Comparison of ENCODE assay signal across 14 cellular contexts in the genomic region with DNA sequence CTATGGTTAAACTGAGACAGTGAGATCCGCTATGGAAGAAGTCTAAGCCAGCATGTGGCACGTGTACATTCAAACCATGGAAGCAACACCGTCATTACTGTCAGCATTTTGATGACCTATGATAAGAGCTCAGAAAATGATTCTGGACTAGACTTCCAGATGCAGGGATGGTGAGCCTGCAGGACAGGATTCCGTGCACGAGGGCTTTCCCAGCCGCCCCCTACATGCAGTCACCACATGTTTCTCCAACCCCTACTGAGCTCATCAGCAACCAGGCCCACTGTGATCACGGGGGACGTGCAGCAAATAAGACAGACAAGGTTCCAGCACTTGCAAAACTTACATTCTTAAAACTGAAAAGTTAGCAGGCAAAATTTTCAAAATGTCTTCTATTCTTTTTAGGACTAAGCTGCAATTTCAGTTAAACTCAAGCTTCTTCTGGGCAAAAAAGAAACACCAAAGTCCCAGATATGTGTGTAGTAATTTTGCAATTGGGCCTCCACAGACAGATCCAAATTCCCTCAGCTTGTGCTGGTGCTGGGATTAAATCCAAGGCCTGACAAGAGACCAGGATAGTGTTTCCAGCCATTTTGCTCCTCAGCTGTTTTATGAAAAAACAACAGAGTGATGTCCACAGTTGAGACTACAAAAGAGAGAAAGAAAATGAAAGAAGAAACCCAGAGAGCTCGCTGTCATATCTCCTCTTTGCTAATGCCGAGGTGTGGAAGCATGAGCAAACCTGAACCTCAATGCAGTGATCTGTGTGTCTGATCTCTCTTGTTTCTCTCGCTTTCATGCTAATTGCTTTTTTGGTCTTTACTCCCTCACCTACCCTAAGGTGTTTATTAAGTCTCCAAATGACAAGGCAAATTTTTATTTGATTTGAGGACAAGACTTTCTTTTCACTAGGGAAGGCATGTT.
DNase-seq lines count a peak whose midpoint lies in the region; FAIRE-seq and TF ChIP-seq lines count a peak whose summit lies in the region.
"Had no signal": no experiment of that assay in that cellular context is flagged by ENCODE, and none has a peak within 500 bp of the region (broad histone marks: within the 10 kb centered on the region; RNA-seq: fewer than 3 reads in every experiment).

No MANE protein-coding gene starts in this region.

- H3K4me3 ChIP-seq in GM23248 (peak overlapping the region; percentile 2; the same call in 1 of the 2 replicates), keratinocyte (ENCODE audit: control insufficient read depth in 2 of 3, extremely low read depth in 1 of 3, insufficient read depth in 2 of 3, low read depth in 1 of 3, low read length in 3 of 3) (no peak overlapping the region), stomach smooth muscle (ENCODE audit: low read length in 2 of 2) (peak overlapping the region; percentile 9 to 29)
- no peak overlapping the region for H3K4me3 ChIP-seq in CD4-positive, alpha-beta memory T cell (ENCODE audit: low read length in 2 of 2)

- H3K27me3 Mint-ChIP-seq in chondrocyte (ENCODE audit: low read depth), result no peaks in the 10 kb centered on the region
- no peaks in the 10 kb centered on the region for H3K27me3 Mint-ChIP-seq in CD4-positive, alpha-beta memory T cell

- H3K27ac Mint-ChIP-seq in chondrocyte (ENCODE audit: unreplicated experiment), result peak overlapping the region; percentile 97
- peak overlapping the region in 2 of 7 donors; percentile 5 to 18 for H3K27ac Mint-ChIP-seq in CD4-positive, alpha-beta memory T cell
- H3K27ac Mint-ChIP-seq: endodermal cell had no signal

- H3K4me2 ChIP-seq in GM23248 (ENCODE audit: unreplicated experiment) (peak overlapping the region; percentile 43), keratinocyte (ENCODE audit: control insufficient read depth, extremely low read depth, insufficient read depth, low read depth, low read length) (no peak overlapping the region)

- in situ Hi-C loops in GM23248 (cut with MboI), result no loop called here

- peaks cover 86% of the 10 kb centered on the region for H3F3A ChIP-seq in GM23248 (ENCODE audit: insufficient read depth)

- DNase-seq in GM23248 (peak; percentile 57), chondrocyte (ENCODE audit: low spot score) (no peak), keratinocyte (ENCODE audit: low read depth, low spot score) (no peak), NCI-H1092 treated with DMSO at 0.1 percent for 48 hours (lab: John Stamatoyannopoulos, UW) (no peak), HK-2 (ENCODE audit: unreplicated experiment) (no peak), cerebellum (ENCODE audit: low spot score) (no peak)
- DNase-seq in CD4-positive, alpha-beta memory T cell, result no peak
- DNase-seq: activated T-cell treated with anti-CD3 and anti-CD28 coated beads, Interleukin-2, amount 50 U/mL, for 4 hours; amygdala; EL; endodermal cell; hypothalamus had no signal

- H2AFZ ChIP-seq in GM23248 (no peak overlapping the region), keratinocyte (ENCODE audit: control insufficient read depth, low read length) (no peak overlapping the region)

- no peaks in the 10 kb centered on the region for H3K9me1 ChIP-seq in keratinocyte (ENCODE audit: control insufficient read depth, extremely low read depth, insufficient read depth, low read length)

- dilution Hi-C loops in keratinocyte (cut with MboI; ENCODE audit: extremely low pct_ligation_motif_present, low sequenced_read_pairs), result no loop called here

- H3K27ac ChIP-seq in GM23248, result peak overlapping the region; percentile 80
- H3K27ac ChIP-seq in keratinocyte (ENCODE audit: control insufficient read depth, insufficient read depth, low read length), result no peak overlapping the region
- H3K27ac ChIP-seq in stomach smooth muscle (ENCODE audit: low read length), result peak overlapping the region; percentile 89
- no peak overlapping the region for H3K27ac ChIP-seq in CD4-positive, alpha-beta memory T cell (ENCODE audit: low read depth, low read length)
- H3K27ac ChIP-seq: HL-60 had no signal

- FAIRE-seq in keratinocyte (lab: Jason Lieb, UNC), result peak; percentile 51

- TF ChIP-seq CTCF in chondrocyte (IDR thresholded peaks at IDR 0.05), result no peak
- no peak for TF ChIP-seq CTCF in keratinocyte (optimal IDR thresholded peaks at IDR 0.05 in 1 of 3, IDR thresholded peaks at IDR 0.05 in 1 of 3, conservative IDR thresholded peaks at IDR 0.05 in 1 of 3; ENCODE audit: extremely low read depth in 1 of 3, insufficient read depth in 2 of 3, low read length in 3 of 3)

- H3K27me3 ChIP-seq in GM23248 (replicated peaks; ENCODE audit: insufficient read depth), result no peaks in the 10 kb centered on the region
- no peaks in the 10 kb centered on the region for H3K27me3 ChIP-seq in keratinocyte (ENCODE audit: control insufficient read depth, extremely low read depth, insufficient read depth, low read length)
- H3K27me3 ChIP-seq in stomach smooth muscle (ENCODE audit: control insufficient read depth in 1 of 2, insufficient read depth in 2 of 2, low read length in 2 of 2), result no peaks in the 10 kb centered on the region
- H3K27me3 ChIP-seq in CD4-positive, alpha-beta memory T cell (ENCODE audit: insufficient read depth, low read length), result no peaks in the 10 kb centered on the region

- peaks cover 30% of the 10 kb centered on the region for H3K36me3 Mint-ChIP-seq in chondrocyte (ENCODE audit: low read depth)
- peaks cover 30 to 33% of the 10 kb centered on the region in 2 donors for H3K36me3 Mint-ChIP-seq in CD4-positive, alpha-beta memory T cell

- CTCF ChIA-PET in CD4-positive, alpha-beta memory T cell (lab: Charles Lee; ENCODE audit: partially characterized antibody), result interaction anchor here (0.7 to 2.4 kb wide), 5 partner anchors 11 to 165 kb away, joined by 3 to 13 read pairs (median 5); no protein-coding TSS in a partner anchor

- 45 to 56% methylated on average over 11 of the region's 11 CpGs for whole genome bisulfite sequencing in GM23248 (ENCODE audit: low coverage in 1 of 2, low lambda C conversion rate in 2 of 2, missing lambda C conversion rate in 2 of 2), 2 experiments

- intact Hi-C loops in CD4-positive, alpha-beta memory T cell (cut with micrococcal nuclease), result no loop called here

- H3K36me3 ChIP-seq in GM23248 (ENCODE audit: low read depth), result peaks cover 53% of the 10 kb centered on the region
- peaks cover 4 to 16% of the 10 kb centered on the region in 2 experiments for H3K36me3 ChIP-seq in keratinocyte (ENCODE audit: control insufficient read depth in 2 of 2, extremely low read depth in 1 of 2, insufficient read depth in 2 of 2, low read length in 2 of 2)
- H3K36me3 ChIP-seq in stomach smooth muscle (ENCODE audit: control insufficient read depth in 2 of 2, insufficient read depth in 2 of 2, low read length in 2 of 2), result peaks cover 9 to 11% of the 10 kb centered on the region in 2 donors
- H3K36me3 ChIP-seq in CD4-positive, alpha-beta memory T cell (ENCODE audit: insufficient read depth, low read length), result no peaks in the 10 kb centered on the region

- peaks cover 73% of the 10 kb centered on the region for H3K4me1 Mint-ChIP-seq in chondrocyte (ENCODE audit: low read depth)
- peaks cover 1 to 18% (median 2%) of the 10 kb centered on the region in 4 donors for H3K4me1 Mint-ChIP-seq in CD4-positive, alpha-beta memory T cell

- H4K20me1 ChIP-seq in GM23248 (ENCODE audit: insufficient read depth) (no peaks in the 10 kb centered on the region), keratinocyte (ENCODE audit: control insufficient read depth, extremely low read depth, insufficient read depth, low read length) (no peaks in the 10 kb centered on the region)

- POLR2A ChIA-PET in CD4-positive, alpha-beta memory T cell (lab: Charles Lee; ENCODE audit: partially characterized antibody), result interaction anchor here (1.4 kb wide), 1 partner anchor 10 kb away, joined by 7 read pairs; no protein-coding TSS in a partner anchor

- H3K79me2 ChIP-seq in GM23248 (ENCODE audit: insufficient read depth) (peaks cover 96% of the 10 kb centered on the region), keratinocyte (ENCODE audit: control insufficient read depth, insufficient read depth, low read length) (no peaks in the 10 kb centered on the region)

- no peak overlapping the region for H3K4me3 Mint-ChIP-seq in chondrocyte (ENCODE audit: unreplicated experiment)
- peak overlapping the region in 2 of 8 donors; percentile 30 to 39 for H3K4me3 Mint-ChIP-seq in CD4-positive, alpha-beta memory T cell
- H3K4me3 Mint-ChIP-seq: activated T-cell treated with anti-CD3 and anti-CD28 coated beads, Interleukin-2, amount 50 U/mL, for 4 hours; endodermal cell had no signal

- peaks cover 41% of the 10 kb centered on the region for H3K4me1 ChIP-seq in GM23248 (ENCODE audit: insufficient read depth)
- H3K4me1 ChIP-seq in keratinocyte (ENCODE audit: control insufficient read depth, extremely low read depth, insufficient read depth, low read length), result no peaks in the 10 kb centered on the region
- peaks cover 56% of the 10 kb centered on the region for H3K4me1 ChIP-seq in stomach smooth muscle (ENCODE audit: control insufficient read depth, insufficient read depth, low read length)
- no peaks in the 10 kb centered on the region for H3K4me1 ChIP-seq in CD4-positive, alpha-beta memory T cell (ENCODE audit: insufficient read depth, low read length)

- no peaks in the 10 kb centered on the region for H3K9me2 ChIP-seq in GM23248 (ENCODE audit: insufficient read depth)

- H3K9me3 Mint-ChIP-seq in chondrocyte (ENCODE audit: low read depth), result no peaks in the 10 kb centered on the region
- H3K9me3 Mint-ChIP-seq in CD4-positive, alpha-beta memory T cell, result peaks cover 0 to 1% (median 0%) of the 10 kb centered on the region in 8 donors
- H3K9me3 Mint-ChIP-seq: activated T-cell treated with anti-CD3 and anti-CD28 coated beads, Interleukin-2, amount 50 U/mL, for 4 hours; endodermal cell had no signal

- H3K9me3 ChIP-seq in GM23248 (ENCODE audit: low read depth), result no peaks in the 10 kb centered on the region
- no peaks in the 10 kb centered on the region for H3K9me3 ChIP-seq in keratinocyte (ENCODE audit: control insufficient read depth, low read depth, low read length)
- no peaks in the 10 kb centered on the region for H3K9me3 ChIP-seq in stomach smooth muscle (ENCODE audit: control insufficient read depth in 2 of 2, low read length in 2 of 2)
- H3K9me3 ChIP-seq in CD4-positive, alpha-beta memory T cell (ENCODE audit: control insufficient read depth in 1 of 2, low read length in 2 of 2), result no peaks in the 10 kb centered on the region

- H3K9ac ChIP-seq in GM23248 (peak overlapping the region; percentile 73), keratinocyte (ENCODE audit: control insufficient read depth, extremely low read depth, insufficient read depth, low read length) (no peak overlapping the region), stomach smooth muscle (ENCODE audit: low read length in 2 of 2) (peak overlapping the region in 1 of 2 donors; percentile 41)

Comparison
In these comparisons a context has a peak if more than half of its experiments do, and no peak if none do; other contexts are left out.
1. H3K27ac ChIP-seq: peak in GM23248 (single experiment) and stomach smooth muscle (single experiment); none in keratinocyte (single experiment) and CD4-positive, alpha-beta memory T cell (single experiment).
2. H3K4me3 ChIP-seq: peak in GM23248 (single experiment) and stomach smooth muscle (2 of 2); none in keratinocyte (0 of 3) and CD4-positive, alpha-beta memory T cell (0 of 2).